8 cellular contexts compared by ENCODE assay signal in the genomic region with DNA sequence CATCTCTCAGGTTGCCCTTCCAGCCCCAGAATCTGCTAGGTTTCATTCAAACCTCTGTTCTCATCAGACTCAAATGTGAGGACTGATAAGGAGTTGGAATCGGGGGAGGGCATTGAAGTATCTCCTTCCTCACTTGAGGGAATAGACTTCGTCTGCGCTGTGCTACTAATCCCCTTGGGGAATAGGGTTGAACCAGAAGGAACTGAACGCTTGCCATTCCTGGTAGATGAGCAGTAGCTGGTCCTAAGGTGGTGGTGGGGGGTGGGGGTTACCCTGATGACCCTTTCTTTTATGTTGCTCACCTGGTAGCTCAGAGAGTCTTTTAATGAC. TPM values are rescaled to one million over a fixed set of nuclear protein-coding genes. Genes with fewer than 3 reads are reported as not detected.
DNase-seq lines count a peak whose midpoint lies in the region; ATAC-seq and TF ChIP-seq lines count a peak whose summit lies in the region.

No MANE protein-coding gene starts in this region.

- no peak for ATAC-seq in upper lobe of right lung

- H3K27me3 Mint-ChIP-seq in activated naive CD4-positive, alpha-beta T cell treated with anti-CD3 and anti-CD28 coated beads, Interleukin-2, amount 10 ng/mL, durations not matched to agents 7 days and 5 days = peaks cover 15% of the 10 kb centered on the region

- intact Hi-C loops in upper lobe of right lung (cut with DNase I) = no loop called here

- H3K36me3 ChIP-seq in WERI-Rb-1 (no peaks in the 10 kb centered on the region), upper lobe of right lung (no peaks in the 10 kb centered on the region)

- peak overlapping the region; percentile 26 for H3K27ac Mint-ChIP-seq in activated naive CD4-positive, alpha-beta T cell treated with anti-CD3 and anti-CD28 coated beads, Interleukin-2, amount 10 ng/mL, durations not matched to agents 7 days and 5 days

- H3K36me3 Mint-ChIP-seq in activated naive CD4-positive, alpha-beta T cell treated with anti-CD3 and anti-CD28 coated beads, Interleukin-2, amount 10 ng/mL, durations not matched to agents 7 days and 5 days = no peaks in the 10 kb centered on the region

- CTCF ChIA-PET in activated naive CD4-positive, alpha-beta T cell treated with anti-CD3 and anti-CD28 coated beads, Interleukin-2, amount 10 ng/mL, durations not matched to agents 7 days and 5 days (lab: Charles Lee) = interaction anchor here (0.9 to 2.6 kb wide), 3 partner anchors 33 to 39 kb away, joined by 3 to 31 read pairs (median 7); no protein-coding TSS in a partner anchor

- in situ Hi-C loops in G401 (cut with HindIII; ENCODE audit: low sequenced_read_pairs) = no loop called here

- DNase-seq in activated naive CD4-positive, alpha-beta T cell treated with anti-CD3 and anti-CD28 coated beads, Interleukin-2, amount 10 ng/mL, durations not matched to agents 7 days and 5 days = no peak
- no peak for DNase-seq in activated naive CD4-positive, alpha-beta T cell treated with anti-CD3 and anti-CD28 coated beads, Interleukin-2, amount 50 U/mL, for 16 hours
- DNase-seq in WERI-Rb-1 (peak; percentile 25), upper lobe of right lung (no peak), NCI-H748 (lab: John Stamatoyannopoulos, UW; ENCODE audit: unreplicated experiment) (no peak), G401 (ENCODE audit: low spot score) (no peak), epidermal melanocyte (ENCODE audit: insufficient read length, low spot score) (no peak)

- TF ChIP-seq CTCF in WERI-Rb-1 (IDR thresholded peaks at IDR 0.05; ENCODE audit: low read depth, low read length) (no peak), upper lobe of right lung (IDR thresholded peaks at IDR 0.05) (no peak)

- H3K4me3 Mint-ChIP-seq in activated naive CD4-positive, alpha-beta T cell treated with anti-CD3 and anti-CD28 coated beads, Interleukin-2, amount 10 ng/mL, durations not matched to agents 7 days and 5 days = peak overlapping the region; percentile 78

- H3K27ac ChIP-seq in WERI-Rb-1 (peak overlapping the region; percentile 30; the same call in 1 of the 2 replicates), upper lobe of right lung (no peak overlapping the region)

- peaks cover 22% of the 10 kb centered on the region for H3K4me1 Mint-ChIP-seq in activated naive CD4-positive, alpha-beta T cell treated with anti-CD3 and anti-CD28 coated beads, Interleukin-2, amount 10 ng/mL, durations not matched to agents 7 days and 5 days

- H3K4me3 ChIP-seq in WERI-Rb-1 (ENCODE audit: low read depth, low read length) (peak overlapping the region; percentile 42), iPS-18c (ENCODE audit: insufficient read depth, low read depth, low read length) (peak overlapping the region; percentile 69; the same call in 1 of the 2 replicates), upper lobe of right lung (peak overlapping the region; percentile 48)

- no peaks in the 10 kb centered on the region for H3K4me1 ChIP-seq in upper lobe of right lung

- H3K9me3 Mint-ChIP-seq in activated naive CD4-positive, alpha-beta T cell treated with anti-CD3 and anti-CD28 coated beads, Interleukin-2, amount 10 ng/mL, durations not matched to agents 7 days and 5 days = no peaks in the 10 kb centered on the region

- H3K27me3 ChIP-seq in WERI-Rb-1 (ENCODE audit: insufficient read depth, low read depth, severe bottlenecking) (no peaks in the 10 kb centered on the region), upper lobe of right lung (no peaks in the 10 kb centered on the region)

- H3K9me3 ChIP-seq in WERI-Rb-1 (ENCODE audit: severe bottlenecking) = no peaks in the 10 kb centered on the region
- H3K9me3 ChIP-seq in iPS-18c (ENCODE audit: control insufficient read depth, insufficient read depth, low read length) = peaks cover 12% of the 10 kb centered on the region
- H3K9me3 ChIP-seq in upper lobe of right lung = no peaks in the 10 kb centered on the region

RNA-seq across cellular contexts. Expression of a gene that starts 0.7 kb away (rescaled TPM):
- total RNA-seq in upper lobe of right lung = 8.8 TPM
- total RNA-seq in G401 (2014; rRNA removed; shearing (Covaris generic)) = 1.5 and 2.1 TPM in 2 replicates
